In genomic region chr7:9919-10318, GRCh38 we compare ENCODE assay signal across 7 cellular contexts.
DNase-seq lines count a peak whose midpoint lies in the region; ATAC-seq, FAIRE-seq and TF ChIP-seq lines count a peak whose summit lies in the region.
"Not testable (repeated sequence)": the region's sequence is repeated elsewhere in the genome, so short reads cannot be mapped to it uniquely, and the experiment has no call there.

No MANE protein-coding gene starts in this region.

- H3K9me2 ChIP-seq in Karpas-422 (replicated peaks; ENCODE audit: insufficient read depth, low read length); SK-N-SH: not testable (repeated sequence)

- H3K36me3 ChIP-seq in IMR-90 (ENCODE audit: control insufficient read depth, insufficient read depth, low read length); Karpas-422 (ENCODE audit: insufficient read depth, low read length); SK-N-SH (replicated peaks in 1 of 2; ENCODE audit: control insufficient read depth in 1 of 2, insufficient read depth in 2 of 2, low read length in 1 of 2); H1 (ENCODE audit: control insufficient read depth in 2 of 4, insufficient read depth in 4 of 4, low read length in 3 of 4); prostate gland: not testable (repeated sequence)

- not testable (repeated sequence) for H3K27ac ChIP-seq in IMR-90 (ENCODE audit: insufficient read depth, low read length); Karpas-422 (ENCODE audit: low read length); SK-N-SH (ENCODE audit: low read depth in 2 of 2, low read length in 1 of 2); H1 (ENCODE audit: low read depth, low read length); prostate gland

- not testable (repeated sequence) for H3K4me3 ChIP-seq in IMR-90 (ENCODE audit: insufficient read depth, low read depth, low read length); Karpas-422 (ENCODE audit: low read length); SK-N-SH (ENCODE audit: low read depth in 2 of 2, low read length in 1 of 2); H1 (ENCODE audit: extremely low read depth in 1 of 4, insufficient read depth in 2 of 4, low read depth in 3 of 4, low read length in 4 of 4); prostate gland

- H3K9ac ChIP-seq in IMR-90 (ENCODE audit: low read depth, low read length); Karpas-422 (ENCODE audit: low read length); SK-N-SH; H1 (replicated peaks in 1 of 4; ENCODE audit: extremely low read depth in 1 of 4, low read depth in 3 of 4, low read length in 3 of 4): not testable (repeated sequence)

- H3K9me3 ChIP-seq in IMR-90 (ENCODE audit: control insufficient read depth, insufficient read depth, low read length); Karpas-422 (ENCODE audit: low read length); SK-N-SH; H1 (ENCODE audit: insufficient read depth in 2 of 2, low read depth in 1 of 2, low read length in 1 of 2); prostate gland: not testable (repeated sequence)

- not testable (repeated sequence) for BruUV-seq in IMR-90 (replicated peaks; lab: Mats Ljungman, UMichigan)

- TF ChIP-seq POLR2A in IMR-90 (IDR thresholded peaks at IDR 0.05; ENCODE audit: low read depth, low read length); H1 (IDR thresholded peaks at IDR 0.05; ENCODE audit: control extremely low read depth in 1 of 2, low read depth in 2 of 2, low read length in 2 of 2); prostate gland (IDR thresholded peaks at IDR 0.05): not testable (repeated sequence)

- H2AK9ac ChIP-seq in IMR-90 (replicated peaks; ENCODE audit: low read depth, low read length, poor library complexity), result not testable (repeated sequence)

- not testable (repeated sequence) for H3F3A ChIP-seq in SK-N-SH (replicated peaks; ENCODE audit: insufficient read depth)

- POLR2A ChIA-PET in IMR-90 (lab: Charles Lee; ENCODE audit: unreplicated experiment); SK-N-SH (lab: Yijun Ruan, JAX); activated CD8-positive, alpha-beta T cell treated with anti-CD3 and anti-CD28 coated beads, Interleukin-2, amount 10 ng/mL, durations not matched to agents 7 days and 5 days (lab: Charles Lee); H1 (lab: Charles Lee; ENCODE audit: partially characterized antibody): not testable (repeated sequence)

- not testable (repeated sequence) for H2BK20ac ChIP-seq in IMR-90 (ENCODE audit: low read depth, low read length); H1 (ENCODE audit: low read length)

- H3K18ac ChIP-seq in IMR-90 (ENCODE audit: low read depth, low read length); H1 (ENCODE audit: extremely low read depth, low read length): not testable (repeated sequence)

- H3K27ac Mint-ChIP-seq in activated CD8-positive, alpha-beta T cell treated with anti-CD3 and anti-CD28 coated beads, Interleukin-2, amount 10 ng/mL, durations not matched to agents 7 days and 5 days; activated naive CD8-positive, alpha-beta T cell treated with anti-CD3 and anti-CD28 coated beads for 36 hours: not testable (repeated sequence)

- not testable (repeated sequence) for H3K79me1 ChIP-seq in IMR-90 (ENCODE audit: low read depth in 1 of 2, low read length in 2 of 2); H1 (ENCODE audit: low read depth, low read length)

- not testable (repeated sequence) for H3K9me3 Mint-ChIP-seq in activated CD8-positive, alpha-beta T cell treated with anti-CD3 and anti-CD28 coated beads, Interleukin-2, amount 10 ng/mL, durations not matched to agents 7 days and 5 days (ENCODE audit: insufficient read depth); activated naive CD8-positive, alpha-beta T cell treated with anti-CD3 and anti-CD28 coated beads for 36 hours

- not testable (repeated sequence) for H4K8ac ChIP-seq in IMR-90 (ENCODE audit: low read depth in 2 of 2, low read length in 2 of 2); H1 (ENCODE audit: extremely low read depth, insufficient read depth, low read length)

- not testable (repeated sequence) for TF ChIP-seq EP300 in SK-N-SH (IDR thresholded peaks at IDR 0.05; ENCODE audit: borderline replicate concordance in 1 of 2, low read depth in 1 of 2, low read length in 1 of 2); H1 (IDR thresholded peaks at IDR 0.05; ENCODE audit: borderline replicate concordance in 1 of 2, low read depth in 2 of 2, low read length in 2 of 2)

- not testable (repeated sequence) for H3K27me3 Mint-ChIP-seq in activated CD8-positive, alpha-beta T cell treated with anti-CD3 and anti-CD28 coated beads, Interleukin-2, amount 10 ng/mL, durations not matched to agents 7 days and 5 days (ENCODE audit: low read depth); activated naive CD8-positive, alpha-beta T cell treated with anti-CD3 and anti-CD28 coated beads for 36 hours

- H2BK12ac ChIP-seq in H1 (ENCODE audit: low read depth, low read length), result not testable (repeated sequence)

- intact Hi-C loops in IMR-90 (cut with micrococcal nuclease); prostate gland (cut with DNase I): not testable (repeated sequence)

- not testable (repeated sequence) for H3K4me1 Mint-ChIP-seq in activated CD8-positive, alpha-beta T cell treated with anti-CD3 and anti-CD28 coated beads, Interleukin-2, amount 10 ng/mL, durations not matched to agents 7 days and 5 days (ENCODE audit: low read depth); activated naive CD8-positive, alpha-beta T cell treated with anti-CD3 and anti-CD28 coated beads for 36 hours

- H3K56ac ChIP-seq in IMR-90 (ENCODE audit: extremely low read depth, insufficient read depth, low read length), result not testable (repeated sequence)
- peak overlapping the region; percentile 39 for H3K56ac ChIP-seq in H1 (replicated peaks; ENCODE audit: insufficient read length, low read depth, low read length)

- not testable (repeated sequence) for H3K27me3 ChIP-seq in IMR-90 (ENCODE audit: control insufficient read depth, insufficient read depth, low read length); Karpas-422 (ENCODE audit: low read length); SK-N-SH (ENCODE audit: insufficient read depth); H1 (replicated peaks in 1 of 4; ENCODE audit: control insufficient read depth in 3 of 4, extremely low read depth in 1 of 4, insufficient read depth in 3 of 4, low read length in 3 of 4); prostate gland (replicated peaks; ENCODE audit: insufficient read depth)

- H3K23me2 ChIP-seq in H1 (ENCODE audit: low read depth, low read length), result not testable (repeated sequence)

- dilution Hi-C loops in IMR-90 (cut with HindIII; ENCODE audit: low sequenced_read_pairs, unreplicated experiment), result not testable (repeated sequence)

- H2BK5ac ChIP-seq in IMR-90 (ENCODE audit: low read depth, low read length, poor library complexity, severe bottlenecking), result peak overlapping the region; percentile 5
- H2BK5ac ChIP-seq in H1 (ENCODE audit: low read depth, low read length), result not testable (repeated sequence)

- WGBS in IMR-90 (ENCODE audit: extremely low coverage in 2 of 2, insufficient read length in 1 of 2), 2 experiments, result no CpG with 5 or more reads among the region's 1 CpG
- WGBS in SK-N-SH (ENCODE audit: low lambda C conversion rate), result no CpG with 5 or more reads among the region's 1 CpG
- WGBS in H1 (ENCODE audit: extremely low coverage in 1 of 2, insufficient coverage in 1 of 2, insufficient read length in 1 of 2, insufficient replicate concordance in 2 of 2, low coverage in 1 of 2, low lambda C conversion rate in 2 of 2, missing lambda C conversion rate in 1 of 2), 2 experiments, result no CpG with 5 or more reads among the region's 1 CpG
- WGBS in prostate gland, result no CpG with 5 or more reads among the region's 1 CpG

- H4K91ac ChIP-seq in IMR-90 (ENCODE audit: insufficient read depth, low read depth, low read length); H1 (replicated peaks; ENCODE audit: insufficient read length, low read length): not testable (repeated sequence)

- not testable (repeated sequence) for H3K14ac ChIP-seq in IMR-90 (replicated peaks; ENCODE audit: low read depth, low read length); H1 (ENCODE audit: insufficient read length)

- H2BK120ac ChIP-seq in IMR-90 (ENCODE audit: low read depth, low read length); H1 (replicated peaks; ENCODE audit: low read depth, low read length): not testable (repeated sequence)

- not testable (repeated sequence) for H2AK5ac ChIP-seq in IMR-90 (ENCODE audit: low read depth, low read length); H1 (ENCODE audit: low read depth, low read length)

- not testable (repeated sequence) for H3K4ac ChIP-seq in IMR-90 (ENCODE audit: low read depth, low read length); H1 (replicated peaks; ENCODE audit: insufficient read length, low read depth, low read length)

- H3K36me3 Mint-ChIP-seq in activated CD8-positive, alpha-beta T cell treated with anti-CD3 and anti-CD28 coated beads, Interleukin-2, amount 10 ng/mL, durations not matched to agents 7 days and 5 days (ENCODE audit: low read depth); activated naive CD8-positive, alpha-beta T cell treated with anti-CD3 and anti-CD28 coated beads for 36 hours: not testable (repeated sequence)

- DNase-seq in IMR-90; SK-N-SH; H1 (ENCODE audit: low read depth in 1 of 2, low spot score in 2 of 2): not testable (repeated sequence)
- DNase-seq in Karpas-422 (peak; percentile 33), prostate gland (ENCODE audit: low spot score) (peak; percentile 2)
- peak; percentile 14 for DNase-seq in activated CD8-positive, alpha-beta T cell treated with anti-CD3 and anti-CD28 coated beads, Interleukin-2, amount 10 ng/mL, durations not matched to agents 7 days and 5 days
- DNase-seq in activated naive CD8-positive, alpha-beta T cell treated with anti-CD3 and anti-CD28 coated beads for 36 hours, result peak; percentile 13

- TF ChIP-seq RAD21 in IMR-90 (IDR thresholded peaks at IDR 0.05; ENCODE audit: low read length); SK-N-SH (IDR thresholded peaks at IDR 0.05; ENCODE audit: low read length); H1 (IDR thresholded peaks at IDR 0.05 in 1 of 2, conservative IDR thresholded peaks at IDR 0.05 in 1 of 2; ENCODE audit: low read depth in 2 of 2, low read length in 2 of 2): not testable (repeated sequence)

- H2BK15ac ChIP-seq in IMR-90 (ENCODE audit: low read depth, low read length); H1 (ENCODE audit: low read length): not testable (repeated sequence)

- H3K4me2 ChIP-seq in IMR-90 (ENCODE audit: low read depth, low read length); Karpas-422 (ENCODE audit: low read depth, low read length, poor library complexity, severe bottlenecking); SK-N-SH; H1 (ENCODE audit: insufficient read depth in 1 of 2, low read depth in 2 of 2, low read length in 2 of 2): not testable (repeated sequence)

- not testable (repeated sequence) for H4K5ac ChIP-seq in IMR-90 (ENCODE audit: low read depth, low read length); H1 (ENCODE audit: insufficient read length, low read depth, low read length)

- H3K4me3 Mint-ChIP-seq in activated CD8-positive, alpha-beta T cell treated with anti-CD3 and anti-CD28 coated beads, Interleukin-2, amount 10 ng/mL, durations not matched to agents 7 days and 5 days; activated naive CD8-positive, alpha-beta T cell treated with anti-CD3 and anti-CD28 coated beads for 36 hours: not testable (repeated sequence)

- CTCF ChIA-PET in IMR-90 (lab: Yijun Ruan, JAX); SK-N-SH (lab: Yijun Ruan, JAX); activated CD8-positive, alpha-beta T cell treated with anti-CD3 and anti-CD28 coated beads, Interleukin-2, amount 10 ng/mL, durations not matched to agents 7 days and 5 days (lab: Charles Lee); H1 (lab: Charles Lee; ENCODE audit: partially characterized antibody): not testable (repeated sequence)

- in situ Hi-C loops in IMR-90 (cut with MboI; ENCODE audit: low sequenced_read_pairs), result not testable (repeated sequence)

- H3K4me1 ChIP-seq in IMR-90 (ENCODE audit: control insufficient read depth, insufficient read depth, low read length); Karpas-422 (ENCODE audit: low read length); SK-N-SH (ENCODE audit: control insufficient read depth in 1 of 2, insufficient read depth in 2 of 2, low read depth in 1 of 2, low read length in 1 of 2); H1 (replicated peaks in 1 of 4; ENCODE audit: control insufficient read depth in 3 of 4, insufficient read depth in 4 of 4, low read length in 3 of 4); prostate gland (replicated peaks): not testable (repeated sequence)

- not testable (repeated sequence) for H4K20me1 ChIP-seq in IMR-90 (ENCODE audit: insufficient read depth, low read length); Karpas-422 (ENCODE audit: insufficient read depth, low read depth, low read length); SK-N-SH (ENCODE audit: insufficient read depth); H1 (replicated peaks in 1 of 2; ENCODE audit: control insufficient read depth in 1 of 2, insufficient read depth in 2 of 2, low read length in 2 of 2)

- H3K79me2 ChIP-seq in Karpas-422 (ENCODE audit: low read length); SK-N-SH (ENCODE audit: insufficient read depth); H1 (ENCODE audit: control insufficient read depth in 1 of 2, insufficient read depth in 2 of 2, low read length in 2 of 2): not testable (repeated sequence)

- H3K9me1 ChIP-seq in IMR-90 (ENCODE audit: insufficient read depth, low read length), result not testable (repeated sequence)

- H3K23ac ChIP-seq in IMR-90 (ENCODE audit: low read depth, low read length); H1 (ENCODE audit: insufficient read length): not testable (repeated sequence)

- not testable (repeated sequence) for TF ChIP-seq CTCF in IMR-90 (conservative IDR thresholded peaks at IDR 0.05; ENCODE audit: low read depth, low read length); SK-N-SH (IDR thresholded peaks at IDR 0.05); H1 (IDR thresholded peaks at IDR 0.05; ENCODE audit: control extremely low read depth in 1 of 3, insufficient read depth in 1 of 3, low read depth in 1 of 3, low read length in 3 of 3); prostate gland (IDR thresholded peaks at IDR 0.05)

- FAIRE-seq in H1 (lab: Jason Lieb, UNC), result not testable (repeated sequence)

- not testable (repeated sequence) for H2AFZ ChIP-seq in IMR-90 (replicated peaks; ENCODE audit: low read length, poor library complexity); Karpas-422 (ENCODE audit: low read length); SK-N-SH (ENCODE audit: low read depth); H1 (ENCODE audit: low read length)

- ATAC-seq in IMR-90 (ENCODE audit: low read depth); activated CD8-positive, alpha-beta T cell treated with anti-CD3 and anti-CD28 coated beads, Interleukin-2, amount 10 ng/mL, durations not matched to agents 7 days and 5 days: not testable (repeated sequence)
